Comparison of ENCODE assay signal across 8 cellular contexts in the genomic region with DNA sequence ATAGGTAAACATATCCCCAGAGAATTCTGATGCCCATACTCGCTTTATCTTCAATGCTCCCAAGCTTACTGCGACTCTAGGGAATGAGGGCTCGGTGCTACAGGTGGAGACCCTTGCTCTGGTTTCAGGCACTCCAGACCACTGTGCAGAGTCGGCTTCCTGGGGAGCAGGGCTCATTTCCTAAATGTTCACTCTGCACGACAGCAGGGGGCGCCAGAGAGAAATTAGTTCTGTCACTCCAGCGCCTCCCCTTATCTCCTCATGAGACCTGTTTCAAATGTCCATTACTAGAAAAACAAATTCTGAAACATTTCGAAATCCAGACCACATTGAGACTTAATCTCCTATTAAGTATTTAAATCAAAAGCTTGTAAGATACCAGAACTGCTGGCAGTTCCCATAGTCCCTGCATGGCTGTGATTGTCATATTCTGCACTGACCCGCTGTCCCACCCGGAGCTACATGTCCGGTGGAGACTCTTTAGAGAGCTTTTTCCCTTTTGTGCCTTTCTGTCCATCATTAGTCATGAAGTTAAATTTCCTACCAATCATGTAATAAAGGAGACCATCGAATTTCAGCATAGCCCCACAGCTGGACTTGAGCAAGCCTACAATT. TPM values are rescaled to one million over a fixed set of nuclear protein-coding genes. Genes with fewer than 3 reads are reported as not detected.
DNase-seq lines count a peak whose midpoint lies in the region; ATAC-seq and TF ChIP-seq lines count a peak whose summit lies in the region.

No MANE protein-coding gene starts in this region.

- POLR2A ChIA-PET in activated CD4-positive, alpha-beta T cell treated with anti-CD3 and anti-CD28 coated beads for 36 hours (lab: Charles Lee) = no interaction called here

- DNase-seq in AML-193 (lab: John Stamatoyannopoulos, UW) (peak; percentile 72 to 77), NCI-H1930 (lab: John Stamatoyannopoulos, UW) (peak; percentile 20 to 64), chondrocyte (ENCODE audit: low spot score) (no peak), left kidney (ENCODE audit: low read depth, low spot score) (peak; percentile 91), NCI-H1436 (lab: John Stamatoyannopoulos, UW) (no peak)
- peak; percentile 90 for DNase-seq in activated CD4-positive, alpha-beta T cell treated with anti-CD3 and anti-CD28 coated beads for 36 hours
- peak; percentile 85 for DNase-seq in stimulated activated CD4-positive, alpha-beta T cell treated with anti-CD3 and anti-CD28 coated beads, Interleukin-4, amount 100 ng/mL, for 24 hours

- no peaks in the 10 kb centered on the region for H3K27me3 Mint-ChIP-seq in activated CD4-positive, alpha-beta T cell treated with anti-CD3 and anti-CD28 coated beads for 36 hours
- H3K27me3 Mint-ChIP-seq in chondrocyte (ENCODE audit: low read depth) = no peaks in the 10 kb centered on the region

- intact Hi-C loops in activated CD4-positive, alpha-beta T cell treated with anti-CD3 and anti-CD28 coated beads for 36 hours (cut with DNase I, micrococcal nuclease) = loop anchor here (1.0 to 10.0 kb wide), 8 partner anchors 23 to 905 kb away; a partner anchor contains a TSS

- peaks cover 13% of the 10 kb centered on the region for H3K36me3 Mint-ChIP-seq in activated CD4-positive, alpha-beta T cell treated with anti-CD3 and anti-CD28 coated beads for 36 hours (ENCODE audit: low read depth)
- H3K36me3 Mint-ChIP-seq in chondrocyte (ENCODE audit: low read depth) = peaks cover under 1% of the 10 kb centered on the region

- CTCF ChIA-PET in activated CD4-positive, alpha-beta T cell treated with anti-CD3 and anti-CD28 coated beads for 36 hours (lab: Charles Lee) = interaction anchor here (0.7 to 1.9 kb wide), 28 partner anchors 8 to 885 kb away, joined by 3 to 11 read pairs (median 4); a partner anchor contains a TSS

- no peak overlapping the region for H3K4me3 Mint-ChIP-seq in activated CD4-positive, alpha-beta T cell treated with anti-CD3 and anti-CD28 coated beads for 36 hours
- H3K4me3 Mint-ChIP-seq in chondrocyte (ENCODE audit: unreplicated experiment) = no peak overlapping the region

- peak; percentile 91 for TF ChIP-seq CTCF in chondrocyte (IDR thresholded peaks at IDR 0.05)

- peaks cover 30% of the 10 kb centered on the region for H3K4me1 Mint-ChIP-seq in activated CD4-positive, alpha-beta T cell treated with anti-CD3 and anti-CD28 coated beads for 36 hours
- peaks cover 40% of the 10 kb centered on the region for H3K4me1 Mint-ChIP-seq in chondrocyte (ENCODE audit: low read depth)

- no peaks in the 10 kb centered on the region for H3K9me3 Mint-ChIP-seq in activated CD4-positive, alpha-beta T cell treated with anti-CD3 and anti-CD28 coated beads for 36 hours (ENCODE audit: low read depth)
- peaks cover 3% of the 10 kb centered on the region for H3K9me3 Mint-ChIP-seq in chondrocyte (ENCODE audit: low read depth)

- H3K27ac Mint-ChIP-seq in activated CD4-positive, alpha-beta T cell treated with anti-CD3 and anti-CD28 coated beads for 36 hours = no peak overlapping the region
- no peak overlapping the region for H3K27ac Mint-ChIP-seq in chondrocyte (ENCODE audit: unreplicated experiment)

- peak; percentile 67 for ATAC-seq in GM19351 (IDR thresholded peaks at IDR 0.05; ENCODE audit: unreplicated experiment)
- peak; percentile 79 for ATAC-seq in activated CD4-positive, alpha-beta T cell treated with anti-CD3 and anti-CD28 coated beads for 36 hours

RNA-seq across cellular contexts. Expression of a gene that starts 22.4 kb away (rescaled TPM):
- 10 to 100 TPM; 30.7 to 32.0 TPM for total RNA-seq in activated CD4-positive, alpha-beta T cell treated with anti-CD3 and anti-CD28 coated beads for 36 hours
- 2.1 to 3.8 TPM (median 2.8 TPM) in 3 replicates for total RNA-seq in chondrocyte

RNA-seq across cellular contexts. Expression of a gene that starts 53.7 kb away (rescaled TPM):
- 10 to 100 TPM; 13.0 to 20.8 TPM for total RNA-seq in activated CD4-positive, alpha-beta T cell treated with anti-CD3 and anti-CD28 coated beads for 36 hours
- total RNA-seq in chondrocyte = 18.0 to 24.3 TPM (median 21.6 TPM) in 3 replicates

Comparison
In these comparisons a context has a peak if more than half of its experiments do, and no peak if none do; other contexts are left out.
1. DNase-seq: peak in AML-193 (2 of 2), NCI-H1930 (2 of 2), activated CD4-positive, alpha-beta T cell treated with anti-CD3 and anti-CD28 coated beads for 36 hours (single experiment), left kidney (single experiment) and stimulated activated CD4-positive, alpha-beta T cell treated with anti-CD3 and anti-CD28 coated beads, Interleukin-4, amount 100 ng/mL, for 24 hours (single experiment); none in chondrocyte (single experiment) and NCI-H1436 (single experiment).